11 cellular contexts compared by ENCODE assay signal in the genomic region with DNA sequence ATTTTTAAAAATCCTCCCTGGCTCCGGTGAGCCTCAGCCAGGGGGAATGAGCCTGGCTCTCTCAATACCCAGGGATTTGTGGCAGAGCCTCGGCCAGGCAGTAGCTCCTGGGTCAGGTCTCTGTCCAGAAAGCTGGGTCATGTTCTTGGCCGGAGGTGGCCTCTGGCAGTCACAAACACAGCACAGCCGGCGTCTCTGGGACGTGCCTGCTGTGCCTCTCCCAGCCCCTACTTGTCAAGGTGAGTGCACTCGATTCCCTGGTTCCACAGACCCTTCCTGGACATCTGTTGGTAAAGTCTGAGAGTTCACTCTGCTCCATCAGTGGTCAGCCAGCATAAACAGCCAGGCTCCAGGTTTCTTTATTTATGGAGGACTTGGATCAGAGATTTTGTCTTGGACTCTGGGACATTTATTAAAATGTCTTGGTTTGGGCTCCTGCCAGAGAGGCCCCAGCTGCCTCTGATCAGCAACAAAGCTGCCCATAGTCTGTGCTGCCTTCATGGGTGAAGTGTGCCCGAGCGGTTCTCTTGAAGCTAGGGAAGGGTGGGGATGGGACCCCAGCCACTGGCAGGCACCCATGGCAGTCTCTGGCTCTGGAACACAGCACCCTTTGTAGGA. TPM values are rescaled to one million over a fixed set of nuclear protein-coding genes. Genes with fewer than 3 reads are reported as not detected.
DNase-seq lines count a peak whose midpoint lies in the region; ATAC-seq and TF ChIP-seq lines count a peak whose summit lies in the region.
"Had no signal": no experiment of that assay in that cellular context is flagged by ENCODE, and none has a peak within 500 bp of the region (broad histone marks: within the 10 kb centered on the region; RNA-seq: fewer than 3 reads in every experiment).

No MANE protein-coding gene starts in this region.

- intact Hi-C loops in heart right ventricle (cut with DNase I) (loop anchor here in 8 of 10 donors (5.0 to 10.0 kb wide), 7 partner anchors 33 to 268 kb away; a partner anchor contains a TSS), sigmoid colon (cut with DNase I) (no loop called here), PC-9 (cut with micrococcal nuclease; ENCODE audit: unreplicated experiment) (no loop called here)

- no TSS peak for BruUV-seq in PC-9 (replicated peaks; lab: Mats Ljungman, UMichigan)

- no peak overlapping the region for H3K4me3 Mint-ChIP-seq in CD4-positive, CD25-positive, alpha-beta regulatory T cell
- H3K4me3 Mint-ChIP-seq: activated T-cell treated with anti-CD3 and anti-CD28 coated beads, Interleukin-2, amount 50 U/mL, for 72 hours had no signal

- H3K27me3 ChIP-seq in CD4-positive, CD25-positive, alpha-beta regulatory T cell (ENCODE audit: control insufficient read depth, insufficient read depth, low read length): no peaks in the 10 kb centered on the region
- no peaks in the 10 kb centered on the region for H3K27me3 ChIP-seq in heart right ventricle
- no peaks in the 10 kb centered on the region for H3K27me3 ChIP-seq in sigmoid colon
- H3K27me3 ChIP-seq in foreskin keratinocyte: no peaks in the 10 kb centered on the region
- H3K27me3 ChIP-seq in PC-9 (ENCODE audit: insufficient read depth, low read depth): no peaks in the 10 kb centered on the region
- H3K27me3 ChIP-seq: BLaER1 had no signal

- TF ChIP-seq CTCF in heart right ventricle (IDR thresholded peaks at IDR 0.05) (no peak), sigmoid colon (IDR thresholded peaks at IDR 0.05) (no peak), foreskin keratinocyte (conservative IDR thresholded peaks at IDR 0.05) (no peak), PC-9 (conservative IDR thresholded peaks at IDR 0.05) (no peak)

- no peaks in the 10 kb centered on the region for H4K20me1 ChIP-seq in PC-9 (ENCODE audit: insufficient read depth)

- peaks cover 18% of the 10 kb centered on the region for H3K36me3 Mint-ChIP-seq in CD4-positive, CD25-positive, alpha-beta regulatory T cell

- H3K9me3 Mint-ChIP-seq in CD4-positive, CD25-positive, alpha-beta regulatory T cell: no peaks in the 10 kb centered on the region
- H3K9me3 Mint-ChIP-seq: activated T-cell treated with anti-CD3 and anti-CD28 coated beads, Interleukin-2, amount 50 U/mL, for 72 hours had no signal

- CTCF ChIA-PET in PC-9 (lab: Charles Lee): no interaction called here

- no peak overlapping the region for H3K27ac ChIP-seq in CD4-positive, CD25-positive, alpha-beta regulatory T cell (ENCODE audit: insufficient read depth, low read length, poor library complexity, severe bottlenecking)
- H3K27ac ChIP-seq in angular gyrus (ENCODE audit: low read depth, low read length): peak overlapping the region; percentile 56
- H3K27ac ChIP-seq in heart right ventricle: peak overlapping the region; percentile 7 to 84 (median 69)
- peak overlapping the region; percentile 64 to 85 (median 76) for H3K27ac ChIP-seq in sigmoid colon
- H3K27ac ChIP-seq in foreskin keratinocyte: no peak overlapping the region
- H3K27ac ChIP-seq in PC-9: no peak overlapping the region
- H3K27ac ChIP-seq: BLaER1 had no signal

- no peak overlapping the region for H3K4me3 ChIP-seq in CD4-positive, CD25-positive, alpha-beta regulatory T cell (ENCODE audit: low read depth, low read length)
- H3K4me3 ChIP-seq in heart right ventricle: no peak overlapping the region
- no peak overlapping the region for H3K4me3 ChIP-seq in sigmoid colon
- no peak overlapping the region for H3K4me3 ChIP-seq in PC-9
- H3K4me3 ChIP-seq: BLaER1 had no signal

- no peaks in the 10 kb centered on the region for H3K4me1 ChIP-seq in CD4-positive, CD25-positive, alpha-beta regulatory T cell (ENCODE audit: control insufficient read depth, insufficient read depth, low read length, poor library complexity, severe bottlenecking)
- H3K4me1 ChIP-seq in heart right ventricle: peaks cover 13 to 55% (median 32%) of the 10 kb centered on the region in 9 donors
- peaks cover 0 to 30% (median 26%) of the 10 kb centered on the region in 4 donors for H3K4me1 ChIP-seq in sigmoid colon
- H3K4me1 ChIP-seq in foreskin keratinocyte: no peaks in the 10 kb centered on the region
- no peaks in the 10 kb centered on the region for H3K4me1 ChIP-seq in PC-9 (replicated peaks; ENCODE audit: insufficient read depth)
- H3K4me1 ChIP-seq: BLaER1 had no signal

- no peak for DNase-seq in CD4-positive, CD25-positive, alpha-beta regulatory T cell
- DNase-seq in heart right ventricle (peak in 1 of 2 donors; percentile 48), sigmoid colon (peak; percentile 83), D341Med (ENCODE audit: low spot score) (no peak), foreskin keratinocyte (no peak), PC-9 (no peak)
- DNase-seq: activated T-cell treated with anti-CD3 and anti-CD28 coated beads, Interleukin-2, amount 50 U/mL, for 72 hours; RPMI8226 had no signal

- H3K4me1 Mint-ChIP-seq in CD4-positive, CD25-positive, alpha-beta regulatory T cell: peaks cover 3 to 8% (median 5%) of the 10 kb centered on the region in 4 donors

- H3K79me2 ChIP-seq in PC-9 (ENCODE audit: low read depth): no peaks in the 10 kb centered on the region

- H3K27me3 Mint-ChIP-seq in CD4-positive, CD25-positive, alpha-beta regulatory T cell: no peaks in the 10 kb centered on the region

- H3K9me2 ChIP-seq in PC-9 (ENCODE audit: insufficient read depth): no peaks in the 10 kb centered on the region

- H2AFZ ChIP-seq in PC-9: no peak overlapping the region

- no peaks in the 10 kb centered on the region for H3K9me3 ChIP-seq in CD4-positive, CD25-positive, alpha-beta regulatory T cell (ENCODE audit: control insufficient read depth in 2 of 2, low read length in 2 of 2)
- H3K9me3 ChIP-seq in heart right ventricle (no peaks in the 10 kb centered on the region), sigmoid colon (no peaks in the 10 kb centered on the region), PC-9 (ENCODE audit: insufficient read depth, low read depth) (no peaks in the 10 kb centered on the region)
- H3K9me3 ChIP-seq: BLaER1 had no signal

- H3K36me3 ChIP-seq in CD4-positive, CD25-positive, alpha-beta regulatory T cell (ENCODE audit: control insufficient read depth, insufficient read depth, low read length): peaks cover 71% of the 10 kb centered on the region
- H3K36me3 ChIP-seq in heart right ventricle (peaks cover 0 to 96% (median 32%) of the 10 kb centered on the region in 9 donors), sigmoid colon (peaks cover 4 to 58% (median 22%) of the 10 kb centered on the region in 4 donors), PC-9 (ENCODE audit: low read depth) (no peaks in the 10 kb centered on the region)

- no peaks in the 10 kb centered on the region for H3F3A ChIP-seq in PC-9 (ENCODE audit: insufficient read depth, low read depth)

- POLR2A ChIA-PET in PC-9 (lab: Charles Lee; ENCODE audit: unreplicated experiment): no interaction called here

- no peak for TF ChIP-seq EP300 in sigmoid colon (IDR thresholded peaks at IDR 0.05)

- TF ChIP-seq POLR2A in sigmoid colon (IDR thresholded peaks at IDR 0.05): no peak

- no peak for ATAC-seq in CD4-positive, CD25-positive, alpha-beta regulatory T cell (ENCODE audit: low read depth in 2 of 2)
- ATAC-seq in heart right ventricle (peak in 7 of 8 donors; percentile 21 to 49 (median 37)), foreskin keratinocyte (no peak), GM18907 (IDR thresholded peaks at IDR 0.05; ENCODE audit: unreplicated experiment) (no peak)
- ATAC-seq: activated T-cell treated with anti-CD3 and anti-CD28 coated beads, Interleukin-2, amount 50 U/mL, for 72 hours had no signal

- WGBS in heart right ventricle, 2 donors: 37 to 47% methylated on average over 9 of the region's 9 CpGs
- 73 to 84% methylated on average over 9 of the region's 9 CpGs for WGBS in sigmoid colon, 2 donors

- H3K4me2 ChIP-seq in PC-9: no peak overlapping the region
- H3K4me2 ChIP-seq: BLaER1 had no signal

- peak overlapping the region in 2 of 3 donors; percentile 26 to 74 for H3K27ac Mint-ChIP-seq in CD4-positive, CD25-positive, alpha-beta regulatory T cell
- H3K27ac Mint-ChIP-seq: activated T-cell treated with anti-CD3 and anti-CD28 coated beads, Interleukin-2, amount 50 U/mL, for 72 hours had no signal

RNA-seq across cellular contexts. Expression of a gene that starts 56.7 kb away (rescaled TPM):
- total RNA-seq in CD4-positive, CD25-positive, alpha-beta regulatory T cell: 120 TPM
- 10 to 100 TPM; 45.2 to 62.7 (median 56.9) TPM for polyA plus RNA-seq in CD4-positive, CD25-positive, alpha-beta regulatory T cell
- 100 to 1,000 TPM; 124 to 270 (median 208) TPM for total RNA-seq in heart right ventricle
- 100 to 1,000 TPM in 1 of 2 donors, 10 to 100 TPM in 1; 43.5 to 184 TPM for polyA plus RNA-seq in heart right ventricle
- total RNA-seq in sigmoid colon: 10 to 100 TPM; 44.4 to 99.4 (median 68.0) TPM
- 10 to 100 TPM; 14.4 to 49.8 (median 16.2) TPM for polyA plus RNA-seq in sigmoid colon
- total RNA-seq in foreskin keratinocyte: 29.8 and 33.2 TPM in 2 replicates
- polyA plus RNA-seq in foreskin keratinocyte: 18.2 and 18.8 TPM in 2 replicates
- total RNA-seq in PC-9 (2021): 14.4 and 15.9 TPM in 2 replicates

Comparison
In these comparisons a context has a peak if more than half of its experiments do, and no peak if none do; other contexts are left out.
1. ATAC-seq: peak in heart right ventricle (7 of 8); none in CD4-positive, CD25-positive, alpha-beta regulatory T cell (0 of 2), foreskin keratinocyte (single experiment) and GM18907 (single experiment).
2. H3K27ac ChIP-seq: peak in angular gyrus (single experiment), heart right ventricle (10 of 10) and sigmoid colon (4 of 4); none in CD4-positive, CD25-positive, alpha-beta regulatory T cell (single experiment), foreskin keratinocyte (single experiment) and PC-9 (single experiment).
3. intact Hi-C loops: an anchor here in heart right ventricle (5.0 to 10.0 kb wide); none called in sigmoid colon and PC-9.